Comparison of ENCODE assay signal across 8 cellular contexts in the genomic region with DNA sequence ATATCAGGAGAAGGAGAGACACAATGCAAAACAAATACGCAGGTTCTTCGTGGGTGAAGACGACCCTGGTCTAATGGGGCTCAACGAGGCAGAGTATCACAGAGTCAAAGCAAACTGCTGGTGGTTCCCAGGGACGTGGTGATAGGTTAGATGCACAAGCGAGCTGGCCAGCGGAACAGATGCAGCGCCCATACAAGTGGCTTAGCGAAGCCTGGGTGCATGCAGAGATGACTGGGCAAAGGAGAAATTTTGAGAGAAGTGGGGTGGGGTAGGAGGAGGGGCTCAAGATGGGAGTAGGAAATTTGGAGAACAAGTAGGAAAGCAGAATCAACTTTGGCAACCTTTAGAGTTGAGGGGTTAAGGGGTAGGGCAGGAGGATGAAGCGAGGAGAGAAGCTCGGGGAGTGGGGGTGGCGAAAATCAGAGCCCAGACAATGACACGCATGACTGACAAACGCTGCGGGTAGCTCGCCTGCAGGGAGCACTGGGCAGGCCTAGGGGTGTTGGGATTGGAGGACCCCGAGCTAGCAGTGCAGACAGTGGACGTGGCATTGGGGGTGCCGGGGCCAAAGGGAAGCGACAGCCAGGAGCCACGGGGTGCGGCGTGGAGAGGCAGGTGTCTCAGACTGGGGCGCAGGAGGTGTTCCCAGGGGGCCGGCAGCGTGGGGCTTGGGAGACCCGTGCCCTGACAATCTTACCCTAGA. TPM values are rescaled to one million over a fixed set of nuclear protein-coding genes. Genes with fewer than 3 reads are reported as not detected.
DNase-seq lines count a peak whose midpoint lies in the region; ATAC-seq, FAIRE-seq and TF ChIP-seq lines count a peak whose summit lies in the region.

No MANE protein-coding gene starts in this region.

- TF ChIP-seq POLR2A in A549 (IDR thresholded peaks at IDR 0.05; ENCODE audit: low read length): no peak

- intact Hi-C loops in upper lobe of right lung (cut with DNase I): no loop called here

- no peak for FAIRE-seq in A549 (lab: Jason Lieb, UNC)

- no peaks in the 10 kb centered on the region for H3K27me3 ChIP-seq in fibroblast of lung (ENCODE audit: control insufficient read depth, insufficient read depth, low read length)
- no peaks in the 10 kb centered on the region for H3K27me3 ChIP-seq in neural cell (ENCODE audit: insufficient read depth, low read depth, low read length)
- H3K27me3 ChIP-seq in upper lobe of right lung: no peaks in the 10 kb centered on the region

- WGBS in A549 (ENCODE audit: missing lambda C conversion rate): 2% methylated on average over 24 of the region's 27 CpGs

- no peaks in the 10 kb centered on the region for H3K36me3 ChIP-seq in fibroblast of lung (ENCODE audit: control insufficient read depth, insufficient read depth, low read length)
- no peaks in the 10 kb centered on the region for H3K36me3 ChIP-seq in neural cell (ENCODE audit: insufficient read depth, low read length)
- H3K36me3 ChIP-seq in upper lobe of right lung: peaks cover 13% of the 10 kb centered on the region

- no peak for TF ChIP-seq RAD21 in A549 (conservative IDR thresholded peaks at IDR 0.05 in 1 of 2, IDR thresholded peaks at IDR 0.05 in 1 of 2)
- TF ChIP-seq RAD21 in neural cell (conservative IDR thresholded peaks at IDR 0.05): no peak

- H2AFZ ChIP-seq in fibroblast of lung (ENCODE audit: low read length) (peak overlapping the region; percentile 92), neural cell (ENCODE audit: low read depth, low read length) (peak overlapping the region; percentile 91)

- TF ChIP-seq CTCF in A549 (IDR thresholded peaks at IDR 0.05) (no peak), fibroblast of lung (conservative IDR thresholded peaks at IDR 0.05 in 1 of 2, IDR thresholded peaks at IDR 0.05 in 1 of 2; ENCODE audit: low read depth in 1 of 2, low read length in 2 of 2) (no peak), neural cell (IDR thresholded peaks at IDR 0.05; ENCODE audit: poor library complexity, severe bottlenecking) (no peak), upper lobe of right lung (IDR thresholded peaks at IDR 0.05) (no peak)

- no peak for TF ChIP-seq EP300 in A549 (IDR thresholded peaks at IDR 0.05)
- no peak for TF ChIP-seq EP300 in neural cell (conservative IDR thresholded peaks at IDR 0.05; ENCODE audit: poor library complexity, severe bottlenecking)

- H3F3A ChIP-seq in neural cell (ENCODE audit: insufficient read depth, low read length, poor library complexity, severe bottlenecking): no peaks in the 10 kb centered on the region

- H3K4me2 ChIP-seq in A549 (peak overlapping the region; percentile 91), fibroblast of lung (ENCODE audit: extremely low read depth, insufficient read depth, low read length) (peak overlapping the region; percentile 64), neural cell (ENCODE audit: low read length) (peak overlapping the region; percentile 88)

- H3K9me3 ChIP-seq in A549 (no peaks in the 10 kb centered on the region), fibroblast of lung (ENCODE audit: control insufficient read depth, insufficient read depth, low read depth, low read length) (no peaks in the 10 kb centered on the region), neural cell (ENCODE audit: low read length) (no peaks in the 10 kb centered on the region), upper lobe of right lung (no peaks in the 10 kb centered on the region)

- DNase-seq in A549 (ENCODE audit: low read depth in 1 of 2, low spot score in 1 of 2) (peak; percentile 23 to 40), NCI-H345 treated with DMSO at 0.1 percent for 48 hours (lab: John Stamatoyannopoulos, UW; ENCODE audit: unreplicated experiment) (peak; percentile 4), activated T-cell treated with anti-CD3 and anti-CD28 coated beads for 4 hours (peak; percentile 19), fibroblast of lung (ENCODE audit: low read depth in 2 of 2) (peak; percentile 39 to 70), upper lobe of right lung (no peak)

- H4K20me1 ChIP-seq in fibroblast of lung (ENCODE audit: control insufficient read depth, extremely low read depth, insufficient read depth, low read length) (no peaks in the 10 kb centered on the region), neural cell (ENCODE audit: insufficient read depth) (no peaks in the 10 kb centered on the region)

- ATAC-seq in A549: peak; percentile 66 to 68
- ATAC-seq in GM18498 (IDR thresholded peaks at IDR 0.05; ENCODE audit: unreplicated experiment): peak; percentile 51
- ATAC-seq in HG02870 (IDR thresholded peaks at IDR 0.05; ENCODE audit: unreplicated experiment): peak; percentile 52
- peak; percentile 46 for ATAC-seq in upper lobe of right lung

- H3K4me1 ChIP-seq in A549: peaks cover 11% of the 10 kb centered on the region
- H3K4me1 ChIP-seq in fibroblast of lung (ENCODE audit: control insufficient read depth, extremely low read depth, insufficient read depth, low read length): no peaks in the 10 kb centered on the region
- peaks cover 19% of the 10 kb centered on the region for H3K4me1 ChIP-seq in upper lobe of right lung

- CTCF ChIA-PET in A549 (lab: Yijun Ruan, JAX): interaction anchor here (1.1 to 1.7 kb wide), 4 partner anchors 9 to 15 kb away, joined by 3 to 5 read pairs (median 4); no protein-coding TSS in a partner anchor

- H3K4me3 ChIP-seq in A549 (peak overlapping the region; percentile 98), fibroblast of lung (replicated peaks in 1 of 4; ENCODE audit: control extremely low read depth in 1 of 4, insufficient read depth in 1 of 4, low read depth in 3 of 4, low read length in 4 of 4) (peak overlapping the region; percentile 78 to 98 (median 94)), neural cell (ENCODE audit: low read length) (peak overlapping the region; percentile 92), upper lobe of right lung (peak overlapping the region; percentile 92)

- H3K79me2 ChIP-seq in fibroblast of lung (ENCODE audit: control insufficient read depth, insufficient read depth, low read length) (peaks cover 47% of the 10 kb centered on the region), neural cell (replicated peaks; ENCODE audit: insufficient read depth, low read length) (peaks cover 20% of the 10 kb centered on the region)

- H3K9me2 ChIP-seq in neural cell (ENCODE audit: insufficient read depth, low read length): no peaks in the 10 kb centered on the region

- POLR2A ChIA-PET in A549 (lab: Yijun Ruan, JAX): no interaction called here

- H3K9ac ChIP-seq in fibroblast of lung (ENCODE audit: insufficient read depth, low read length): peak overlapping the region; percentile 85
- peak overlapping the region; percentile 80 for H3K9ac ChIP-seq in neural cell (ENCODE audit: low read length)

- H3K27ac ChIP-seq in A549 (peak overlapping the region; percentile 90), fibroblast of lung (ENCODE audit: insufficient read depth, low read length) (peak overlapping the region; percentile 93), neural cell (ENCODE audit: low read length) (peak overlapping the region; percentile 72), upper lobe of right lung (peak overlapping the region; percentile 87)

TF ChIP-seq in A549, 52 proteins besides CTCF, POLR2A, EP300 and RAD21 (continues in another document):
- TF ChIP-seq CEBPB (IDR thresholded peaks at IDR 0.05): no peak
- no peak for TF ChIP-seq HOXA7 (CRISPR knock-in tag; IDR thresholded peaks at IDR 0.05)
- TF ChIP-seq CBX2 (IDR thresholded peaks at IDR 0.05; ENCODE audit: borderline replicate concordance, low read depth): no peak
- TF ChIP-seq RARB (CRISPR knock-in tag; IDR thresholded peaks at IDR 0.05): no peak
- TF ChIP-seq, protein P1, sequence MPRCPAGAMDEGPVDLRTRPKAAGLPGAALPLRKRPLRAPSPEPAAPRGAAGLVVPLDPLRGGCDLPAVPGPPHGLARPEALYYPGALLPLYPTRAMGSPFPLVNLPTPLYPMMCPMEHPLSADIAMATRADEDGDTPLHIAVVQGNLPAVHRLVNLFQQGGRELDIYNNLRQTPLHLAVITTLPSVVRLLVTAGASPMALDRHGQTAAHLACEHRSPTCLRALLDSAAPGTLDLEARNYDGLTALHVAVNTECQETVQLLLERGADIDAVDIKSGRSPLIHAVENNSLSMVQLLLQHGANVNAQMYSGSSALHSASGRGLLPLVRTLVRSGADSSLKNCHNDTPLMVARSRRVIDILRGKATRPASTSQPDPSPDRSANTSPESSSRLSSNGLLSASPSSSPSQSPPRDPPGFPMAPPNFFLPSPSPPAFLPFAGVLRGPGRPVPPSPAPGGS (IDR thresholded peaks at IDR 0.05): no peak
- TF ChIP-seq HEYL (CRISPR knock-in tag; IDR thresholded peaks at IDR 0.05): no peak
- TF ChIP-seq HDAC2 (IDR thresholded peaks at IDR 0.05): peak; percentile 46; the same call in 1 of the 2 replicates

TF ChIP-seq in neural cell, 6 proteins besides CTCF, POLR2A, EP300 and RAD21 (continues in another document):
- no peak for TF ChIP-seq EZH2 (IDR thresholded peaks at IDR 0.05; ENCODE audit: borderline replicate concordance, insufficient read depth, low read length, poor library complexity, severe bottlenecking)

RNA-seq across cellular contexts. Expression of gene FAM98A, which starts 0.5 kb away (rescaled TPM):
- polyA plus RNA-seq in A549 (2011; rRNA removed): 83.4 and 109 TPM in 2 replicates
- 133 and 138 TPM in 2 replicates for polyA plus RNA-seq in A549 (2012; cell fraction: cytosol; rRNA removed)
- polyA plus RNA-seq in A549 (2012; cell fraction: nucleus; rRNA removed): 14.0 and 34.5 TPM in 2 replicates
- 94.1 to 101 TPM (median 97.2 TPM) in 3 replicates for polyA plus RNA-seq in A549 (2017; fragmentation: RNase III; extraction: RNeasy Plus Mini Kit Qiagen cat#74134 plus additional on column Dnase treatment)
- polyA minus RNA-seq in A549 (2011; rRNA and poly(A)+ RNA removed): 49.4 and 94.8 TPM in 2 replicates
- total RNA-seq in fibroblast of lung: 16.2 and 19.0 TPM in 2 replicates
- polyA plus RNA-seq in fibroblast of lung: 243 and 312 TPM in 2 replicates
- polyA plus RNA-seq in fibroblast of lung (2012): 159 and 173 TPM in 2 replicates
- 46.4 and 47.8 TPM in 2 replicates for polyA minus RNA-seq in fibroblast of lung (ENCODE audit: low replicate concordance)
- polyA plus RNA-seq in neural cell: 14.5 and 25.0 TPM in 2 replicates
- polyA minus RNA-seq in neural cell: 22.6 and 36.3 TPM in 2 replicates
- total RNA-seq in upper lobe of right lung: 43.6 TPM
